25 cellular contexts compared by ENCODE assay signal in genomic region chr2:172433169-172433568, GRCh38. TPM values are rescaled to one million over a fixed set of nuclear protein-coding genes. Genes with fewer than 3 reads are reported as not detected.
DNase-seq lines count a peak whose midpoint lies in the region; ATAC-seq and TF ChIP-seq lines count a peak whose summit lies in the region.
"Had no signal": no experiment of that assay in that cellular context is flagged by ENCODE, and none has a peak within 500 bp of the region (broad histone marks: within the 10 kb centered on the region; RNA-seq: fewer than 3 reads in every experiment).

No MANE protein-coding gene starts in this region.

- H3K27ac Mint-ChIP-seq in activated naive CD8-positive, alpha-beta T cell treated with anti-CD3 and anti-CD28 coated beads for 36 hours: peak overlapping the region; percentile 50
- H3K27ac Mint-ChIP-seq: activated CD4-positive, alpha-beta memory T cell treated with anti-CD3 and anti-CD28 coated beads, Interleukin-2, amount 10 ng/mL, durations not matched to agents 7 days and 5 days; activated naive CD4-positive, alpha-beta T cell treated with anti-CD3 and anti-CD28 coated beads, Interleukin-2, amount 10 ng/mL, durations not matched to agents 7 days and 5 days; mesothelial cell of epicardium; nephron had no signal

- DNase-seq in heart right ventricle (no peak), right cardiac atrium (no peak), uterus (no peak), coronary artery (ENCODE audit: low spot score) (no peak), upper lobe of left lung (no peak)
- DNase-seq in activated naive CD8-positive, alpha-beta T cell treated with anti-CD3 and anti-CD28 coated beads for 36 hours: no peak
- DNase-seq: activated CD4-positive, alpha-beta memory T cell treated with anti-CD3 and anti-CD28 coated beads, Interleukin-2, amount 10 ng/mL, durations not matched to agents 7 days and 5 days; activated naive CD4-positive, alpha-beta T cell treated with anti-CD3 and anti-CD28 coated beads, Interleukin-2, amount 10 ng/mL, durations not matched to agents 7 days and 5 days; C1 segment of cervical spinal cord; effector memory CD8-positive, alpha-beta T cell; MM.1S; NCI-H2171; NCI-H69; pancreas; right lobe of liver; RPMI8226; stimulated activated CD4-positive, alpha-beta T cell treated with anti-CD3 and anti-CD28 coated beads, Interleukin-15, amount 100 ng/mL, for 24 hours had no signal

- no peaks in the 10 kb centered on the region for H3K27me3 Mint-ChIP-seq in activated naive CD8-positive, alpha-beta T cell treated with anti-CD3 and anti-CD28 coated beads for 36 hours
- H3K27me3 Mint-ChIP-seq: effector memory CD8-positive, alpha-beta T cell had no signal

- no peaks in the 10 kb centered on the region for H3K36me3 ChIP-seq in heart right ventricle
- peaks cover 3% of the 10 kb centered on the region; the same call in 1 of the 2 replicates for H3K36me3 ChIP-seq in iPS-20b (ENCODE audit: insufficient read depth, low read depth, low read length)
- H3K36me3 ChIP-seq in uterus: no peaks in the 10 kb centered on the region
- no peaks in the 10 kb centered on the region for H3K36me3 ChIP-seq in upper lobe of left lung
- H3K36me3 ChIP-seq: pancreas, right lobe of liver, vagina had no signal

- H3K36me3 Mint-ChIP-seq in activated naive CD8-positive, alpha-beta T cell treated with anti-CD3 and anti-CD28 coated beads for 36 hours: no peaks in the 10 kb centered on the region
- H3K36me3 Mint-ChIP-seq: mesothelial cell of epicardium had no signal

- no peak overlapping the region for H3K9ac ChIP-seq in iPS-20b (ENCODE audit: low read depth, low read length)

- TF ChIP-seq POLR2A in uterus (IDR thresholded peaks at IDR 0.05) (no peak), GM18505 (IDR thresholded peaks at IDR 0.05; ENCODE audit: borderline replicate concordance, extremely low read depth, insufficient read depth, insufficient read length) (no peak), upper lobe of left lung (IDR thresholded peaks at IDR 0.05) (no peak)

- H3K4me1 Mint-ChIP-seq in activated naive CD8-positive, alpha-beta T cell treated with anti-CD3 and anti-CD28 coated beads for 36 hours: peaks cover 71% of the 10 kb centered on the region
- H3K4me1 Mint-ChIP-seq: activated naive CD4-positive, alpha-beta T cell treated with anti-CD3 and anti-CD28 coated beads, Interleukin-2, amount 10 ng/mL, durations not matched to agents 7 days and 5 days; WTC11 had no signal

- H3K27me3 ChIP-seq in heart right ventricle: peaks cover 0 to 14% (median 0%) of the 10 kb centered on the region in 7 donors
- no peaks in the 10 kb centered on the region for H3K27me3 ChIP-seq in right cardiac atrium (ENCODE audit: control insufficient read depth, insufficient read depth)
- no peaks in the 10 kb centered on the region for H3K27me3 ChIP-seq in iPS-20b (ENCODE audit: insufficient read depth, low read length)
- H3K27me3 ChIP-seq in uterus: no peaks in the 10 kb centered on the region
- H3K27me3 ChIP-seq in upper lobe of left lung: no peaks in the 10 kb centered on the region
- H3K27me3 ChIP-seq: pancreas, right lobe of liver, vagina had no signal

- TF ChIP-seq CTCF in heart right ventricle (IDR thresholded peaks at IDR 0.05): no peak
- TF ChIP-seq CTCF in uterus (IDR thresholded peaks at IDR 0.05): no peak
- no peak for TF ChIP-seq CTCF in coronary artery (IDR thresholded peaks at IDR 0.05)
- TF ChIP-seq CTCF in upper lobe of left lung (IDR thresholded peaks at IDR 0.05): no peak

- no peaks in the 10 kb centered on the region for H3K9me3 Mint-ChIP-seq in activated naive CD8-positive, alpha-beta T cell treated with anti-CD3 and anti-CD28 coated beads for 36 hours
- H3K9me3 Mint-ChIP-seq: activated CD4-positive, alpha-beta memory T cell treated with anti-CD3 and anti-CD28 coated beads, Interleukin-2, amount 10 ng/mL, durations not matched to agents 7 days and 5 days; activated naive CD4-positive, alpha-beta T cell treated with anti-CD3 and anti-CD28 coated beads, Interleukin-2, amount 10 ng/mL, durations not matched to agents 7 days and 5 days; effector memory CD8-positive, alpha-beta T cell; mesothelial cell of epicardium; nephron; WTC11 had no signal

- no peak for TF ChIP-seq EP300 in upper lobe of left lung (IDR thresholded peaks at IDR 0.05)

- no peaks in the 10 kb centered on the region for H3K9me3 ChIP-seq in heart right ventricle
- H3K9me3 ChIP-seq in right cardiac atrium (ENCODE audit: control insufficient read depth, low read length): no peaks in the 10 kb centered on the region
- H3K9me3 ChIP-seq in iPS-20b (ENCODE audit: insufficient read depth, low read depth, low read length): no peaks in the 10 kb centered on the region
- H3K9me3 ChIP-seq in uterus: no peaks in the 10 kb centered on the region
- H3K9me3 ChIP-seq in upper lobe of left lung: no peaks in the 10 kb centered on the region
- H3K9me3 ChIP-seq: pancreas, right lobe of liver, vagina had no signal

- intact Hi-C loops in heart right ventricle (cut with DNase I): no loop called here
- intact Hi-C loops in right cardiac atrium (cut with DNase I): no loop called here
- intact Hi-C loops in uterus (cut with DNase I; ENCODE audit: low total_unique reads): no loop called here

- H3K27ac ChIP-seq in heart right ventricle: peak overlapping the region in 7 of 10 donors; percentile 7 to 95 (median 94)
- H3K27ac ChIP-seq in right cardiac atrium (ENCODE audit: low read length): no peak overlapping the region
- H3K27ac ChIP-seq in iPS-20b (ENCODE audit: low read length): peak overlapping the region; percentile 32
- H3K27ac ChIP-seq in uterus: peak overlapping the region; percentile 22 to 30
- H3K27ac ChIP-seq in coronary artery: no peak overlapping the region
- H3K27ac ChIP-seq in upper lobe of left lung: peak overlapping the region in 1 of 4 donors; percentile 53
- H3K27ac ChIP-seq: right lobe of liver, vagina had no signal

- H3K4me1 ChIP-seq in heart right ventricle (peaks cover 5 to 99% (median 69%) of the 10 kb centered on the region in 9 donors), right cardiac atrium (ENCODE audit: control insufficient read depth, insufficient read depth, low read length) (peaks cover 18% of the 10 kb centered on the region), iPS-20b (ENCODE audit: insufficient read depth, low read length) (peaks cover 80% of the 10 kb centered on the region), uterus (no peaks in the 10 kb centered on the region), upper lobe of left lung (peaks cover 23 to 60% (median 42%) of the 10 kb centered on the region in 4 donors)

- H3K4me3 ChIP-seq in heart right ventricle: peak overlapping the region in 6 of 10 donors; percentile 3 to 94 (median 86)
- no peak overlapping the region for H3K4me3 ChIP-seq in right cardiac atrium (ENCODE audit: low read length)
- H3K4me3 ChIP-seq in iPS-20b (ENCODE audit: low read length): peak overlapping the region; percentile 16; the same call in 1 of the 2 replicates
- H3K4me3 ChIP-seq in uterus: no peak overlapping the region
- H3K4me3 ChIP-seq in coronary artery: no peak overlapping the region
- H3K4me3 ChIP-seq in upper lobe of left lung: no peak overlapping the region
- H3K4me3 ChIP-seq: pancreas, right lobe of liver, vagina had no signal

- 77 to 87% methylated on average over 3 of the region's 3 CpGs for WGBS in heart right ventricle, 2 donors
- WGBS in right cardiac atrium: 84% methylated on average over 3 of the region's 3 CpGs
- WGBS in upper lobe of left lung, 2 donors: 80 to 83% methylated on average over 3 of the region's 3 CpGs

- H3K4me3 Mint-ChIP-seq in activated naive CD8-positive, alpha-beta T cell treated with anti-CD3 and anti-CD28 coated beads for 36 hours: peak overlapping the region; percentile 0
- H3K4me3 Mint-ChIP-seq: activated CD4-positive, alpha-beta memory T cell treated with anti-CD3 and anti-CD28 coated beads, Interleukin-2, amount 10 ng/mL, durations not matched to agents 7 days and 5 days; activated naive CD4-positive, alpha-beta T cell treated with anti-CD3 and anti-CD28 coated beads, Interleukin-2, amount 10 ng/mL, durations not matched to agents 7 days and 5 days; mesothelial cell of epicardium; nephron; WTC11 had no signal

- ATAC-seq in heart right ventricle: no peak
- no peak for ATAC-seq in right cardiac atrium
- ATAC-seq in GM18505 (IDR thresholded peaks at IDR 0.05; ENCODE audit: unreplicated experiment): no peak
- ATAC-seq in upper lobe of left lung (ENCODE audit: low FRiP score in 2 of 2): no peak
- ATAC-seq: effector memory CD8-positive, alpha-beta T cell; left lobe of liver; pancreas; right lobe of liver; SK-N-SH treated with all-trans-retinoic acid at 6 μM for 48 hours; WTC11 had no signal

RNA-seq across cellular contexts. Expression of gene ITGA6, which starts 5.8 kb away (rescaled TPM):
- total RNA-seq in heart right ventricle: 10 to 100 TPM; 36.0 to 68.3 (median 46.8) TPM
- 10 to 100 TPM; 22.1 to 23.9 TPM for polyA plus RNA-seq in heart right ventricle
- 10 to 100 TPM; 24.0 to 38.3 (median 32.1) TPM for total RNA-seq in right cardiac atrium
- 14.8 TPM for polyA plus RNA-seq in right cardiac atrium
- total RNA-seq in activated naive CD8-positive, alpha-beta T cell treated with anti-CD3 and anti-CD28 coated beads for 36 hours: 10 to 100 TPM in 1 of 2 experiments, 1 to 10 TPM in 1; 9.6 to 10.2 TPM
- 100 to 1,000 TPM in 2 of 4 donors, 10 to 100 TPM in 2; 57.4 to 195 (median 120) TPM for total RNA-seq in uterus
- total RNA-seq in upper lobe of left lung: 10 to 100 TPM; 38.1 to 99.7 (median 57.9) TPM

Comparison
In these comparisons a context has a peak if more than half of its experiments do, and no peak if none do; other contexts are left out.
1. H3K27ac ChIP-seq: peak in heart right ventricle (7 of 10), iPS-20b (single experiment) and uterus (2 of 2); none in right cardiac atrium (single experiment) and coronary artery (0 of 2).
2. H3K4me3 ChIP-seq: peak in heart right ventricle (6 of 10) and iPS-20b (single experiment); none in right cardiac atrium (single experiment), uterus (0 of 2), coronary artery (single experiment) and upper lobe of left lung (0 of 4).